ENCODE assay signal across 8 cellular contexts in the genomic region with DNA sequence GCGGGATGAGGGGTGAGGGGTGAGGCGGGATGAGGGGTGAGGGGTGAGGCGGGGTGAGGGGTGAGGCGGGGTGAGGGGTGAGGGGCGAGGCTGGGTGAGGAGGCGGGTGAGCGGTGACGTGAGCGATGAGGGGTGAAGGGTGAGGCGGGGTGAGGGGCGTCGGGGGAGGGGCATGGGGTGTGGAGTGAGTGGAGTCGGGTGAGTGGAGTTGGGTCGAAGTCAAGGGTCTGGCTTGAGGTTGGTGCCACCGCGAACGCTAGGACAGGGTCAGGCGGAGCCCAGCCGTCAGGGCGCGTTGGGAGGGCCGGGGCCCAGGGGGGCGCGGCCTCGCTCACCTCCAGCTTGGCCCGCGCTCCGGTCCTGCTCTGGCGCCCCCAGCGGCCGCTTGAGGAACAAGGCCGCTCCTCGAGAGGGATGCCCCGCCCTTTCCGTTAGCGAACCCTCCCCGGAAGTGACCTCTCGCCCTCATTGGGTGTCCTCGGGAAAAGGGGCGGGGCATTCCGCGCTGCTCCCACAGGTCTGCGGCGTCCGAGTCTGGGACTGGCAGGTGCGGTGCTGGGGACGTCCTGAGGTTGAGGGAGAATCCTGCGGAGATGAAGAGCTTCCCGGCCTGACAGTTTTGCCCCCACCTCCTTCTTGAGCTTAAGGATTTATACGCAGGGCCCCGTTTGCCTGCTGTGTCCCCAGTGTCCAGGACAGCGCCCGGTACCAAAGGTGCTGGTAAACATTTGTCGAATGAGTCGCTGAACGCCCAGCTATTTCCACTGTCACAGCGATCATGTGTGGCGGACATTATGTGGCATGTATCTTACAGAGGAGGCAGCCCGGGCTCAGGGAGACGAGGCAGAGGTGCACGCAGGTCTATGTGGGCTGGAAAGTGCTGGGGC. TPM values are rescaled to one million over a fixed set of nuclear protein-coding genes. Genes with fewer than 3 reads are reported as not detected.
DNase-seq lines count a peak whose midpoint lies in the region; ATAC-seq and TF ChIP-seq lines count a peak whose summit lies in the region.

A gene with protein sequence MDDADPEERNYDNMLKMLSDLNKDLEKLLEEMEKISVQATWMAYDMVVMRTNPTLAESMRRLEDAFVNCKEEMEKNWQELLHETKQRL (minus strand): TSS at position 397 of the 887 bp plus-strand sequence. CDS start 6,514 bp downstream, outside the sequence.

- peak; percentile 98 for ATAC-seq in GM19372 (IDR thresholded peaks at IDR 0.05; ENCODE audit: low read depth, unreplicated experiment)
- ATAC-seq in HG03521 (IDR thresholded peaks at IDR 0.05; ENCODE audit: unreplicated experiment), result peak; percentile 92

- 8% methylated on average over 51 to 57 of the region's 61 CpGs for WGBS in lower leg skin, 2 donors

- TF ChIP-seq CTCF in lower leg skin (IDR thresholded peaks at IDR 0.05), result peak in 1 of 3 donors; percentile 49

- intact Hi-C loops in lower leg skin (cut with DNase I; ENCODE audit: low total_unique reads), result no loop called here

- peak within 1 kb of the TSS; percentile 29 for H3K4me3 ChIP-seq in lower leg skin (ENCODE audit: low read depth, poor library complexity, severe bottlenecking)

- DNase-seq in CD1c-positive myeloid dendritic cell (ENCODE audit: extremely low spot score) (peak; percentile 99), NCI-H748 (lab: John Stamatoyannopoulos, UW; ENCODE audit: unreplicated experiment) (peak; percentile 97), dermis microvascular lymphatic vessel endothelial cell (ENCODE audit: low read depth in 2 of 2) (peak; percentile 50 to 75), lower leg skin (ENCODE audit: low spot score in 2 of 2) (peak; percentile 96 to 99)
- DNase-seq in activated CD4-positive, alpha-beta T cell treated with anti-CD3 and anti-CD28 coated beads, Interleukin-2, amount 50 U/mL, for 4 hours, result peak; percentile 95
- peak; percentile 98 for DNase-seq in stimulated activated CD4-positive, alpha-beta T cell treated with anti-CD3 and anti-CD28 coated beads, Interleukin-4, amount 100 ng/mL, for 48 hours (ENCODE audit: low read depth in 2 of 2)

- TF ChIP-seq POLR2A in lower leg skin (IDR thresholded peaks at IDR 0.05), result no peak

RNA-seq across cellular contexts. Expression of the gene that starts here (rescaled TPM):
- total RNA-seq in dermis microvascular lymphatic vessel endothelial cell (not detected in 2 replicates), lower leg skin (not detected)

Comparison
In these comparisons a context has a peak if more than half of its experiments do, and no peak if none do; other contexts are left out.
1. Peak in every context shown above with its lines: DNase-seq, ATAC-seq and H3K4me3 ChIP-seq.
2. Peak in DNase-seq in dermis microvascular lymphatic vessel endothelial cell; RNA of the gene not detected or under 1 TPM.
3. Peak in DNase-seq and H3K4me3 ChIP-seq in lower leg skin; RNA of the gene not detected or under 1 TPM.